In the genomic region with DNA sequence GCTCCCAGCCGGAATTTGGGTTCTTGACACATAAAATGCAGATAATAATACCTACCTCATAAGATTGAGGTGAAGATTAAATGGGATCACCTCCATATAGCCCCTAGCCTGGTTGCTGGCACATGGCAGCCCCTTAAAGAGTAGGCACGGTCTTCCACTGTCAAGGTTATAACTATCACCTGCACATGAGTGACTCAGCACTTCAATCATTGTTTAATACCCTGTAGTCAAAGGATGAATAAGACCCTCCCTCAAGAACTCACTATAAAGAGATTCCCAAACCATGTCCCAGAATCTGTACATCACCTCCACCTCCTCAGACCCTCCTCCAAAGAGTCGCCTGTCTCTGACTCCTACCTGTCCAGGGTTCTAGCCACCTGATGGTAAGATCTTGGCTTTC, we compare ENCODE assay signal across 10 cellular contexts. TPM values are rescaled to one million over a fixed set of nuclear protein-coding genes. Genes with fewer than 3 reads are reported as not detected.
DNase-seq lines count a peak whose midpoint lies in the region; ATAC-seq and TF ChIP-seq lines count a peak whose summit lies in the region.
"Had no signal": no experiment of that assay in that cellular context is flagged by ENCODE, and none has a peak within 500 bp of the region (broad histone marks: within the 10 kb centered on the region; RNA-seq: fewer than 3 reads in every experiment).

No MANE protein-coding gene starts in this region.

- H3K36me3 Mint-ChIP-seq in activated T-cell treated with anti-CD3 and anti-CD28 coated beads, Interleukin-2, amount 50 U/mL, for 72 hours (ENCODE audit: insufficient read depth in 2 of 2), result no peaks in the 10 kb centered on the region

- H3K4me1 ChIP-seq in esophagus muscularis mucosa (peaks cover 49 to 81% (median 78%) of the 10 kb centered on the region in 4 donors), thoracic aorta (ENCODE audit: control insufficient read depth in 1 of 2, low read depth in 2 of 2) (peaks cover 31 to 54% of the 10 kb centered on the region in 2 donors)

- no peak for ATAC-seq in activated T-cell treated with anti-CD3 and anti-CD28 coated beads, Interleukin-2, amount 50 U/mL, for 72 hours (replicated peaks in 1 of 2)
- no peak for ATAC-seq in thoracic aorta (ENCODE audit: insufficient number of reproducible peaks, low FRiP score, low read depth)
- ATAC-seq in HG02759 (IDR thresholded peaks at IDR 0.05; ENCODE audit: unreplicated experiment), result no peak

- no peak for TF ChIP-seq POLR2A in esophagus muscularis mucosa (IDR thresholded peaks at IDR 0.05; ENCODE audit: low read depth)

- peak overlapping the region; percentile 89 to 92 (median 91) for H3K27ac ChIP-seq in esophagus muscularis mucosa (replicated peaks in 1 of 4)
- peak overlapping the region; percentile 86 to 99 for H3K27ac ChIP-seq in thoracic aorta

- peaks cover 13% of the 10 kb centered on the region for H3K27me3 Mint-ChIP-seq in activated T-cell treated with anti-CD3 and anti-CD28 coated beads, Interleukin-2, amount 50 U/mL, for 72 hours (ENCODE audit: low read depth)

- H3K27ac Mint-ChIP-seq in activated T-cell treated with anti-CD3 and anti-CD28 coated beads, Interleukin-2, amount 50 U/mL, for 72 hours, result no peak overlapping the region

- peak overlapping the region; percentile 84 to 98 for H3K4me3 Mint-ChIP-seq in activated T-cell treated with anti-CD3 and anti-CD28 coated beads, Interleukin-2, amount 50 U/mL, for 72 hours
- H3K4me3 Mint-ChIP-seq: T-helper 2 cell treated with Interferon-gamma antibody and Interleukin-4, amounts not matched to agents 5 μg/mL and 100 μg/mL, for 36 hours had no signal

- DNase-seq in activated T-cell treated with anti-CD3 and anti-CD28 coated beads, Interleukin-2, amount 50 U/mL, for 72 hours, result no peak
- no peak for DNase-seq in activated T-cell treated with anti-CD3 and anti-CD28 coated beads, Interleukin-2, amount 50 U/mL, for 1 hour
- no peak for DNase-seq in esophagus muscularis mucosa (ENCODE audit: extremely low spot score)
- no peak for DNase-seq in thoracic aorta (ENCODE audit: low spot score)
- no peak for DNase-seq in hippocampal formation (lab: John Stamatoyannopoulos, UW)
- DNase-seq: KBM-7, NCI-H1930 had no signal

- H3K27me3 ChIP-seq in esophagus muscularis mucosa (no peaks in the 10 kb centered on the region), thoracic aorta (replicated peaks; ENCODE audit: insufficient read depth) (no peaks in the 10 kb centered on the region)

- no peak for TF ChIP-seq CTCF in esophagus muscularis mucosa (IDR thresholded peaks at IDR 0.05)
- TF ChIP-seq CTCF in thoracic aorta (IDR thresholded peaks at IDR 0.05), result no peak

- H3K4me3 ChIP-seq in esophagus muscularis mucosa, result no peak overlapping the region
- no peak overlapping the region for H3K4me3 ChIP-seq in thoracic aorta

- H3K9me3 ChIP-seq in esophagus muscularis mucosa (no peaks in the 10 kb centered on the region), thoracic aorta (no peaks in the 10 kb centered on the region)

- intact Hi-C loops in esophagus muscularis mucosa (cut with DNase I), result no loop called here

- WGBS in esophagus muscularis mucosa, result 82% methylated on average over 3 of the region's 3 CpGs

- peaks cover 63% of the 10 kb centered on the region for H3K4me1 Mint-ChIP-seq in activated T-cell treated with anti-CD3 and anti-CD28 coated beads, Interleukin-2, amount 50 U/mL, for 72 hours (ENCODE audit: low read depth)

- no peaks in the 10 kb centered on the region for H3K9me3 Mint-ChIP-seq in activated T-cell treated with anti-CD3 and anti-CD28 coated beads, Interleukin-2, amount 50 U/mL, for 72 hours
- H3K9me3 Mint-ChIP-seq: T-helper 2 cell treated with Interferon-gamma antibody and Interleukin-4, amounts not matched to agents 5 μg/mL and 100 μg/mL, for 36 hours had no signal

- no peaks in the 10 kb centered on the region for H3K36me3 ChIP-seq in esophagus muscularis mucosa
- H3K36me3 ChIP-seq in thoracic aorta, result no peaks in the 10 kb centered on the region

- no peak for TF ChIP-seq EP300 in esophagus muscularis mucosa (IDR thresholded peaks at IDR 0.05)

RNA-seq across cellular contexts. Expression of gene LMNA, which starts 6.5 kb away (rescaled TPM):
- 100 to 1,000 TPM; 125 to 159 TPM for total RNA-seq in activated T-cell treated with anti-CD3 and anti-CD28 coated beads, Interleukin-2, amount 50 U/mL, for 72 hours
- total RNA-seq in esophagus muscularis mucosa, result 100 to 1,000 TPM; 311 to 589 (median 380) TPM
- total RNA-seq in thoracic aorta, result 100 to 1,000 TPM; 740 to 804 TPM

RNA-seq across cellular contexts. Expression of gene MEX3A, which starts 25.8 kb away (rescaled TPM):
- under 1 TPM; 0.31 to 0.97 TPM for total RNA-seq in activated T-cell treated with anti-CD3 and anti-CD28 coated beads, Interleukin-2, amount 50 U/mL, for 72 hours
- total RNA-seq in esophagus muscularis mucosa (1 to 10 TPM in 1 of 4 donors, under 1 TPM in 3; under 0.01 to 1.6 (median 0.66) TPM), thoracic aorta (under 1 TPM in 1 of 2 donors, not detected in 1; 0.42 TPM)

RNA-seq across cellular contexts. Expression of gene SEMA4A, which starts 45.3 kb away (rescaled TPM):
- 10 to 100 TPM; 63.7 to 80.3 TPM for total RNA-seq in activated T-cell treated with anti-CD3 and anti-CD28 coated beads, Interleukin-2, amount 50 U/mL, for 72 hours
- 1 to 10 TPM; 1.7 to 4.1 (median 2.6) TPM for total RNA-seq in esophagus muscularis mucosa
- 10 to 100 TPM; 12.7 to 15.8 TPM for total RNA-seq in thoracic aorta

RNA-seq across cellular contexts. Expression of gene RAB25, which starts 47.1 kb away (rescaled TPM):
- under 1 TPM; 0.53 to 0.95 TPM for total RNA-seq in activated T-cell treated with anti-CD3 and anti-CD28 coated beads, Interleukin-2, amount 50 U/mL, for 72 hours
- not detected for total RNA-seq in esophagus muscularis mucosa
- total RNA-seq in thoracic aorta, result not detected
- total RNA-seq: endothelial cell of umbilical vein had no signal

RNA-seq across cellular contexts. Expression of gene LAMTOR2, which starts 53.5 kb away (rescaled TPM):
- total RNA-seq in activated T-cell treated with anti-CD3 and anti-CD28 coated beads, Interleukin-2, amount 50 U/mL, for 72 hours, result 10 to 100 TPM; 58.7 to 61.8 TPM
- 100 to 1,000 TPM in 1 of 4 donors, 10 to 100 TPM in 3; 59.3 to 106 (median 75.5) TPM for total RNA-seq in esophagus muscularis mucosa
- 10 to 100 TPM; 26.4 to 37.0 TPM for total RNA-seq in thoracic aorta
